In the genomic region with DNA sequence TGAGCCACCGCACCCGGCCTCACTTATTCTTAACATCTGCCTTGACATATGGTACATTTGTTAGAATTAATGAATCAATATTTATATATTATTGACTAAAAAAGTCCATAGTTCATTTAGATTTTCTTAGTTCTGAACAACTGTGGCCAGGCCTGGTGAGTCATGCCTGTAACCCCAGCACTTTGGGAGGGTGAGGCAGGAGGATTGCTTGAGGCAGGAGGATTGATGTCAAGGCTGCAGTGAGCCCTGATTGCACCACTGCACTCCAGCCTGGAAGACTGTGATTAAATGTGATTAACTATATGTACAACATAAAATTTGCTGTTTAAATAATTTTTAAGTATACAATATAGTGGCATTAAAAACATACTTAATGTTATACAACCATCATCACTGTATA, we compare ENCODE assay signal across 1 cellular context.
TF ChIP-seq lines count a peak whose summit lies in the region.

No MANE protein-coding gene starts in this region.

TF ChIP-seq in SK-N-SH treated with all-trans-retinoic acid at 6 μM for 48 hours, 23 proteins besides CTCF, POLR2A, EP300 and RAD21 (continued from another document):
- no peak for TF ChIP-seq CSRNP3 (CRISPR knock-in tag; IDR thresholded peaks at IDR 0.05)
- no peak for TF ChIP-seq ZNF565 (CRISPR knock-in tag; conservative IDR thresholded peaks at IDR 0.05; ENCODE audit: low read depth)
- TF ChIP-seq ISL1 (CRISPR knock-in tag; IDR thresholded peaks at IDR 0.05) = no peak
- TF ChIP-seq ZNF8 (CRISPR knock-in tag; IDR thresholded peaks at IDR 0.05) = no peak
- TF ChIP-seq ESRRG (CRISPR knock-in tag; IDR thresholded peaks at IDR 0.05) = no peak
- no peak for TF ChIP-seq ZFP3 (CRISPR knock-in tag; IDR thresholded peaks at IDR 0.05)
- no peak for TF ChIP-seq CSDC2 (CRISPR knock-in tag; IDR thresholded peaks at IDR 0.05)
- no peak for TF ChIP-seq ARNTL (CRISPR knock-in tag; IDR thresholded peaks at IDR 0.05; ENCODE audit: borderline replicate concordance, low read depth)
- TF ChIP-seq SNAI2 (CRISPR knock-in tag; IDR thresholded peaks at IDR 0.05) = no peak
